ENCODE assay signal across 10 cellular contexts in the genomic region with DNA sequence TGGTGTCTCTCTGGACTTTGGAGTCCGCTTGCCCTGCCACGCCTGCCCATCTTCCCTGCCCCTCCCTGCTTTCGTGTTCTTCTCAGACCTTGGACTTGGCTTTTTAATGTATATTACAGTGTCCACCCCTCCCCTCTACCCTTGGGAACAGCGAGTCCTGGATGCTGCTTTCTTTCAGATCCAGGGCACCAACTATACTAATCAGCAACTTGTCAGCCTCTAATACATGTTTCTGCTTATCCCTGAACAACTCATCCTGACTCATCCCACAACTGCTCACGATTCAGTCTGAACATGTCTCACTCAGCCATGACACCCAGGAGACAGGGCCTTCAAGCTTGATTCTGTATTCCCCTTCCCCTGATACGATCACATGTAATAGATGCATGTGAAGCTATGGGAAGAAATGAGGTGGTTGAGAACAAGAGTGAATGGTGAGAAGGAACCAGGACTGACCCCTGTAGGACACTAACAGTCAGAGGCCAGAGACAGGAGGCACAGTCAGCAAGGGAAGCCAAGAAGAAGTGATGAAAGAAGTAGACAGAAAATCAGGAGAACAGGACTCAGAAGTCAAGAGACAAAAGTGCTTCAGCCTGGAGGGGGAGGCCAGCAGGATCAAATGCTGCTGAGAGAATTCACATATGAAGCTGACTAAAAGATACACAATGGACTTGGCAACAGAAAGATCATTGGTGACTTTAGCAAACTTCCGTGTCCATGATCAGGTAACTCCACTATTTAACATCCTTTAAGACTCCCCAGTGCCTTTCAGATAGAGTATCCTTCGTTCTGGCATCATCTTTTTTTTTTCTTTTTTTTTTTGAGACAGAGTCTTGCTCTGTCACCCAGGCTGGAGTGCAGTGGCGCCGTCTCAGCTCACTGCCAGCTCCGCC. TPM values are rescaled to one million over a fixed set of nuclear protein-coding genes. Genes with fewer than 3 reads are reported as not detected.
DNase-seq lines count a peak whose midpoint lies in the region; ATAC-seq and TF ChIP-seq lines count a peak whose summit lies in the region.
"Had no signal": no experiment of that assay in that cellular context is flagged by ENCODE, and none has a peak within 500 bp of the region (broad histone marks: within the 10 kb centered on the region; RNA-seq: fewer than 3 reads in every experiment).

No MANE protein-coding gene starts in this region.

- DNase-seq in AG08395 (ENCODE audit: low spot score), result peak; percentile 75
- DNase-seq in RPMI7951 (ENCODE audit: low read depth), result peak; percentile 85
- peak; percentile 81 to 90 for DNase-seq in foreskin fibroblast
- no peak for DNase-seq in superior temporal gyrus (ENCODE audit: extremely low spot score)
- DNase-seq in NCI-H82 treated with DMSO at 0.1 percent for 48 hours (lab: John Stamatoyannopoulos, UW; ENCODE audit: unreplicated experiment), result no peak
- no peak for DNase-seq in GDM1 (lab: John Stamatoyannopoulos, UW)
- DNase-seq in SKM-1 (lab: John Stamatoyannopoulos, UW; ENCODE audit: unreplicated experiment), result no peak
- DNase-seq: NCI-H1092, upper lobe of left lung had no signal

- peak; percentile 70 for ATAC-seq in GM19463 (IDR thresholded peaks at IDR 0.05; ENCODE audit: unreplicated experiment)

- no peak overlapping the region for H3K4me3 ChIP-seq in foreskin fibroblast (ENCODE audit: low read depth in 1 of 2, low read length in 2 of 2)
- H3K4me3 ChIP-seq: upper lobe of left lung had no signal

- TF ChIP-seq CTCF in foreskin fibroblast (IDR thresholded peaks at IDR 0.05; ENCODE audit: low read depth, low read length), result no peak

RNA-seq across cellular contexts. Expression of a gene that starts 35.4 kb away (rescaled TPM):
- total RNA-seq in RPMI7951 (2014; rRNA removed; shearing (Covaris generic)), result 0.96 and 1.5 TPM in 2 replicates

RNA-seq across cellular contexts. Expression of a gene that starts 58.1 kb away (rescaled TPM):
- 73.9 and 85.9 TPM in 2 replicates for total RNA-seq in RPMI7951 (2014; rRNA removed; shearing (Covaris generic))

Comparison
In these comparisons a context has a peak if more than half of its experiments do, and no peak if none do; other contexts are left out.
1. DNase-seq: peak in AG08395 (single experiment), RPMI7951 (single experiment) and foreskin fibroblast (2 of 2); none in superior temporal gyrus (single experiment), NCI-H82 treated with DMSO at 0.1 percent for 48 hours (single experiment), GDM1 (single experiment) and SKM-1 (single experiment).